Comparison of ENCODE assay signal across 8 cellular contexts in genomic region chr6:128516514-128516898, GRCh38. TPM values are rescaled to one million over a fixed set of nuclear protein-coding genes. Genes with fewer than 3 reads are reported as not detected.
A peak's percentile ranks its signal among the peaks of the same experiment; 100 is the strongest.
DNase-seq lines count a peak whose midpoint lies in the region; ATAC-seq and TF ChIP-seq lines count a peak whose summit lies in the region.

No MANE protein-coding gene starts in this region.

- peaks cover 85% of the 10 kb centered on the region for H3K79me2 ChIP-seq in osteoblast (ENCODE audit: insufficient read depth, low read length)

- 60 to 68% methylated on average over 1 of the region's 1 CpG for WGBS in endodermal cell (ENCODE audit: insufficient coverage in 1 of 2, insufficient read length in 1 of 2), 2 experiments

- H2AFZ ChIP-seq in osteoblast (ENCODE audit: low read length) = no peak overlapping the region

- peaks cover 3% of the 10 kb centered on the region for H3K27me3 Mint-ChIP-seq in endodermal cell (ENCODE audit: insufficient read depth)

- no peaks in the 10 kb centered on the region for H3K9me3 ChIP-seq in endodermal cell (ENCODE audit: control insufficient read depth, low read length)
- no peaks in the 10 kb centered on the region for H3K9me3 ChIP-seq in osteoblast (ENCODE audit: low read depth, low read length)
- no peaks in the 10 kb centered on the region for H3K9me3 ChIP-seq in ascending aorta

- TF ChIP-seq CTCF in endodermal cell (conservative IDR thresholded peaks at IDR 0.05) (peak; percentile 55), osteoblast (IDR thresholded peaks at IDR 0.05; ENCODE audit: extremely low read depth, low read depth, low read length) (peak; percentile 44), ascending aorta (IDR thresholded peaks at IDR 0.05) (no peak)

- H3K4me2 ChIP-seq in osteoblast (ENCODE audit: insufficient read depth, low read length) = peak overlapping the region; percentile 91

- H3K36me3 Mint-ChIP-seq in endodermal cell (ENCODE audit: low read depth) = no peaks in the 10 kb centered on the region

- H3K4me3 ChIP-seq in endodermal cell (ENCODE audit: low read length) (peak overlapping the region; percentile 10), osteoblast (ENCODE audit: insufficient read depth, low read length) (peak overlapping the region; percentile 11), ascending aorta (peak overlapping the region in 1 of 2 donors; percentile 13)

- H3K27ac ChIP-seq in endodermal cell (ENCODE audit: low read depth, low read length) (no peak overlapping the region), osteoblast (ENCODE audit: low read depth, low read length) (peak overlapping the region; percentile 32), ascending aorta (no peak overlapping the region)

- H3K4me1 ChIP-seq in endodermal cell (ENCODE audit: control insufficient read depth, insufficient read depth, low read length) = peaks cover 4% of the 10 kb centered on the region
- H3K4me1 ChIP-seq in osteoblast (ENCODE audit: insufficient read depth, low read length) = peaks cover 42% of the 10 kb centered on the region
- H3K4me1 ChIP-seq in ascending aorta = peaks cover 0 to 6% of the 10 kb centered on the region in 2 donors

- H3K27me3 ChIP-seq in endodermal cell (ENCODE audit: control insufficient read depth, insufficient read depth, low read length, poor library complexity, severe bottlenecking) = no peaks in the 10 kb centered on the region
- H3K27me3 ChIP-seq in osteoblast (ENCODE audit: insufficient read depth, low read length) = no peaks in the 10 kb centered on the region
- no peaks in the 10 kb centered on the region for H3K27me3 ChIP-seq in ascending aorta

- H3K4me3 Mint-ChIP-seq in endodermal cell = no peak overlapping the region

- H3K36me3 ChIP-seq in endodermal cell (ENCODE audit: control insufficient read depth, insufficient read depth, low read length) = no peaks in the 10 kb centered on the region
- H3K36me3 ChIP-seq in osteoblast (ENCODE audit: insufficient read depth, low read length) = no peaks in the 10 kb centered on the region
- no peaks in the 10 kb centered on the region for H3K36me3 ChIP-seq in ascending aorta

- H3K9ac ChIP-seq in endodermal cell (ENCODE audit: extremely low read depth, low read length, poor library complexity, severe bottlenecking) = no peak overlapping the region

- H3K9me3 Mint-ChIP-seq in endodermal cell = no peaks in the 10 kb centered on the region

- ATAC-seq in GM18907 (IDR thresholded peaks at IDR 0.05; ENCODE audit: unreplicated experiment) = no peak

- H3K4me1 Mint-ChIP-seq in endodermal cell = peaks cover 38% of the 10 kb centered on the region

- intact Hi-C loops in ascending aorta (cut with DNase I) = no loop called here

- H4K20me1 ChIP-seq in osteoblast (ENCODE audit: insufficient read depth, low read length) = peaks cover 39% of the 10 kb centered on the region

- DNase-seq in EL = peak; percentile 35
- peak; percentile 57 for DNase-seq in NCI-H1694 treated with DMSO at 0.1 percent for 48 hours (lab: John Stamatoyannopoulos, UW)
- DNase-seq in endodermal cell = no peak
- no peak for DNase-seq in osteoblast (ENCODE audit: insufficient read length, low spot score, missing footprints)
- DNase-seq in ascending aorta (ENCODE audit: low spot score in 2 of 2) = no peak
- DNase-seq in amniotic stem cell (lab: John Stamatoyannopoulos, UW) = no peak
- no peak for DNase-seq in activated T-cell treated with anti-CD3 and anti-CD28 coated beads for 4 hours

- no peak overlapping the region for H3K27ac Mint-ChIP-seq in endodermal cell

RNA-seq across cellular contexts. Expression of gene PTPRK, which starts 3.9 kb away (rescaled TPM):
- total RNA-seq in endodermal cell (10 to 100 TPM; 46.4 to 57.6 TPM), osteoblast (153 and 165 TPM in 2 replicates), ascending aorta (73.1 TPM)
- 31.9 TPM for polyA plus RNA-seq in endodermal cell (2013, experiment 1 of 2)
- 29.8 TPM for polyA plus RNA-seq in endodermal cell (2013, experiment 2 of 2)

Comparison
In these comparisons a context has a peak if more than half of its experiments do, and no peak if none do; other contexts are left out.
1. DNase-seq: peak in EL (single experiment) and NCI-H1694 treated with DMSO at 0.1 percent for 48 hours (single experiment); none in endodermal cell (single experiment), osteoblast (single experiment), ascending aorta (0 of 2), amniotic stem cell (single experiment) and activated T-cell treated with anti-CD3 and anti-CD28 coated beads for 4 hours (single experiment).
2. CTCF ChIP-seq: peak in endodermal cell (single experiment) and osteoblast (single experiment); none in ascending aorta (0 of 3).